In the genomic region with DNA sequence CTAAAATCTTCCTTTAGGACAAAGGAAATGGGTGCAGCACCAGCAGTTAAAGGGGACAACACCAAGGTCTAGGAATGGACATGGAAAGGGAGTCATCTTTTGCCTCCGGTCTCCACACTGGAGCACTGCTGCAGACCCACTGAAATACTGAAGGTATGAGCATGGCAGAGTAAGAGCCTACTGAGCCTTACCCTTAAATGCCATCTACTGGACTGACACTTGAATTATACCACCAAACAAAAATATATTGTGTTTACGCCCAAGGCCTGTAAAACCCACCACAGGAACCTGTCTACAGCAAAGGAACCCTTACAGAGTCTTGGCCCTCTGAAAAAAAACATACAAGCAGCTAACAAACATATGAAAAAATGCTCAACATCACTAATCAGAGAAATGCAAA, we compare ENCODE assay signal across 23 cellular contexts.
A peak's percentile ranks its signal among the peaks of the same experiment; 100 is the strongest.
DNase-seq lines count a peak whose midpoint lies in the region; ATAC-seq and TF ChIP-seq lines count a peak whose summit lies in the region.
"Had no signal": no experiment of that assay in that cellular context is flagged by ENCODE, and none has a peak within 500 bp of the region (broad histone marks: within the 10 kb centered on the region; RNA-seq: fewer than 3 reads in every experiment).

No MANE protein-coding gene starts in this region.

- no peaks in the 10 kb centered on the region for H3F3A ChIP-seq in Loucy (ENCODE audit: low read depth)
- H3F3A ChIP-seq in PC-3 (ENCODE audit: low read length, unreplicated experiment), result no peaks in the 10 kb centered on the region

- in situ Hi-C loops in brain microvascular endothelial cell (cut with HindIII; ENCODE audit: low pct_ligation_motif_present, low sequenced_read_pairs), result no loop called here

- H3K4me2 ChIP-seq in Loucy (ENCODE audit: low read depth, low read length, poor library complexity, severe bottlenecking) (no peak overlapping the region), PC-3 (ENCODE audit: low read length) (no peak overlapping the region)
- H3K4me2 ChIP-seq: A549, BLaER1 had no signal

- ATAC-seq in PC-3 (no peak; the same call in 1 of the 2 replicates), GM18870 (IDR thresholded peaks at IDR 0.05; ENCODE audit: unreplicated experiment) (no peak)
- ATAC-seq: A549 had no signal

- CTCF ChIA-PET in PC-3 (lab: Charles Lee) (no interaction called here), GM10248 (lab: Yijun Ruan, JAX) (interaction anchor here (1.7 kb wide), 1 partner anchor 10 kb away, joined by 5 read pairs; no protein-coding TSS in a partner anchor)

- TF ChIP-seq CTCF in Loucy (conservative IDR thresholded peaks at IDR 0.05; ENCODE audit: low read length) (0 out of 2 replicates have a peak, but pooled peaks have one; percentile 11), PC-3 (conservative IDR thresholded peaks at IDR 0.05; ENCODE audit: low read depth, low read length) (0 out of 2 replicates have a peak, but pooled peaks have one; percentile 9), GM10248 (IDR thresholded peaks at IDR 0.05; ENCODE audit: control extremely low read depth, extremely low read depth, low read depth, missing control alignments) (no peak), brain microvascular endothelial cell (IDR thresholded peaks at IDR 0.05; ENCODE audit: low read depth, low read length, missing control alignments) (no peak)

- H3K79me2 ChIP-seq in Loucy (ENCODE audit: insufficient read depth, low read length) (no peaks in the 10 kb centered on the region), PC-3 (ENCODE audit: low read length) (no peaks in the 10 kb centered on the region)

- no TSS peak for BruUV-seq in PC-3 (replicated peaks; lab: Mats Ljungman, UMichigan)

- H3K9me2 ChIP-seq in Loucy (replicated peaks; ENCODE audit: low read depth, low read length) (no peaks in the 10 kb centered on the region), PC-3 (replicated peaks; ENCODE audit: low read length) (no peaks in the 10 kb centered on the region)

- no peak overlapping the region for H3K9ac ChIP-seq in Loucy (ENCODE audit: low read depth, low read length, poor library complexity, severe bottlenecking)
- no peak overlapping the region for H3K9ac ChIP-seq in PC-3 (ENCODE audit: low read length)
- H3K9ac ChIP-seq: BLaER1 had no signal

- POLR2A ChIA-PET in PC-3 (lab: Charles Lee; ENCODE audit: unreplicated experiment), result no interaction called here
- POLR2A ChIA-PET in GM10248 (lab: Yijun Ruan, JAX), result no interaction called here

- H2AFZ ChIP-seq in Loucy (ENCODE audit: low read length) (no peak overlapping the region), PC-3 (ENCODE audit: low read length) (no peak overlapping the region)

- intact Hi-C loops in PC-3 (cut with micrococcal nuclease), result loop anchor here (1.0 kb wide), 1 partner anchor 151 kb away; no protein-coding TSS in a partner anchor

- no peaks in the 10 kb centered on the region for H3K9me3 ChIP-seq in Loucy (ENCODE audit: insufficient read depth, low read depth, low read length)
- H3K9me3 ChIP-seq in PC-3 (ENCODE audit: low read length), result no peaks in the 10 kb centered on the region
- H3K9me3 ChIP-seq: A549, BLaER1 had no signal

- H3K27ac ChIP-seq in PC-3 (ENCODE audit: low read length) (no peak overlapping the region), brain microvascular endothelial cell (no peak overlapping the region)
- H3K27ac ChIP-seq: 22Rv1, A549, BLaER1 had no signal

- H4K20me1 ChIP-seq in Loucy (ENCODE audit: insufficient read depth, low read length, poor library complexity, severe bottlenecking) (no peaks in the 10 kb centered on the region), PC-3 (ENCODE audit: low read length) (no peaks in the 10 kb centered on the region)
- H4K20me1 ChIP-seq: BLaER1 had no signal

- DNase-seq in DMS 273 (lab: John Stamatoyannopoulos, UW; ENCODE audit: unreplicated experiment) (peak; percentile 5), DMS 273 treated with DMSO at 0.1 percent for 48 hours (lab: John Stamatoyannopoulos, UW) (no peak), H4 (ENCODE audit: low spot score) (peak; percentile 4), PC-3 (no peak), GM10248 (ENCODE audit: extremely low spot score) (no peak), brain microvascular endothelial cell (no peak)
- DNase-seq: AML-193; C1 segment of cervical spinal cord; CD4-positive, alpha-beta memory T cell; CD4-positive, CD25-positive, alpha-beta regulatory T cell; CD8-positive, alpha-beta memory T cell; COR-L47; DMS153; DMS53; DMS79; DND-41; EL; GDM1 had no signal

- H3K4me3 ChIP-seq in Loucy (ENCODE audit: low read length, poor library complexity, severe bottlenecking) (no peak overlapping the region), PC-3 (ENCODE audit: low read length) (no peak overlapping the region), brain microvascular endothelial cell (ENCODE audit: low read depth, low read length) (no peak overlapping the region)
- H3K4me3 ChIP-seq: A549, BLaER1 had no signal

- H3K4me1 ChIP-seq in Loucy (ENCODE audit: insufficient read depth, low read length, poor library complexity, severe bottlenecking), result no peaks in the 10 kb centered on the region
- no peaks in the 10 kb centered on the region for H3K4me1 ChIP-seq in PC-3 (ENCODE audit: insufficient read depth, low read length)
- H3K4me1 ChIP-seq: A549, BLaER1 had no signal

- H3K27me3 ChIP-seq in Loucy (ENCODE audit: insufficient read depth, low read length, poor library complexity, severe bottlenecking) (no peaks in the 10 kb centered on the region), PC-3 (ENCODE audit: low read length) (no peaks in the 10 kb centered on the region), brain microvascular endothelial cell (replicated peaks) (no peaks in the 10 kb centered on the region)
- H3K27me3 ChIP-seq: BLaER1 had no signal

- H3K36me3 ChIP-seq in Loucy (ENCODE audit: insufficient read depth, low read length) (no peaks in the 10 kb centered on the region), PC-3 (ENCODE audit: low read depth, low read length) (no peaks in the 10 kb centered on the region), brain microvascular endothelial cell (replicated peaks) (no peaks in the 10 kb centered on the region)
- H3K36me3 ChIP-seq: BLaER1 had no signal

Comparison
In these comparisons a context has a peak if more than half of its experiments do, and no peak if none do; other contexts are left out.
1. DNase-seq: peak in DMS 273 (single experiment) and H4 (single experiment); none in DMS 273 treated with DMSO at 0.1 percent for 48 hours (single experiment), PC-3 (single experiment), GM10248 (single experiment) and brain microvascular endothelial cell (single experiment).
2. CTCF ChIP-seq: peak in Loucy (single experiment) and PC-3 (single experiment); none in GM10248 (single experiment) and brain microvascular endothelial cell (single experiment).